1 cellular context compared by ENCODE assay signal in the genomic region with DNA sequence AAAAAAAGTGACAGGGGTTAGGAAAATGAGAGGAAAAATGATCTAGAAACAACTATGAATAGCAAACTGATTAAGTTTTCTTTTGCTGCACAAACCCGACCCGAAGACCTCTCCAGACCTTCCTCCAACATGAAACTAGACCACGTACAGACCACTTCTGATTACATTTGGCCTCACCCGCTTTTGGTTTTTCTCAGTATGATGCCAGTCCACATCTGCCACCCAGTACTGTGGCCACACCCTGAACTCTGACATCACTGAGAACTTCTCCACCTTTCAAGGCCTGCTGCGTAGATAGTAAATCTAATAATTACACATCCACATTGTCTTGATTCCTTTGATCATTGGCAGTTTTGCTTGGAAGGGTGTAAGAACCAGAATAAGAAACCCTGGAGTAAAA. TPM values are rescaled to one million over a fixed set of nuclear protein-coding genes. Genes with fewer than 3 reads are reported as not detected.
"Had no signal": no experiment of that assay in that cellular context is flagged by ENCODE, and none has a peak within 500 bp of the region (broad histone marks: within the 10 kb centered on the region; RNA-seq: fewer than 3 reads in every experiment).

No MANE protein-coding gene starts in this region.

RNA-seq across cellular contexts. Expression of gene SAXO2, which starts 16.7 kb away (rescaled TPM):
- total RNA-seq: glomerular endothelial cell had no signal
